Comparison of ENCODE assay signal across 27 cellular contexts in genomic region chr6:35403544-35404442, GRCh38. TPM values are rescaled to one million over a fixed set of nuclear protein-coding genes. Genes with fewer than 3 reads are reported as not detected.
DNase-seq lines count a peak whose midpoint lies in the region; ATAC-seq, FAIRE-seq and TF ChIP-seq lines count a peak whose summit lies in the region.
"Had no signal": no experiment of that assay in that cellular context is flagged by ENCODE, and none has a peak within 500 bp of the region (broad histone marks: within the 10 kb centered on the region; RNA-seq: fewer than 3 reads in every experiment).

No MANE protein-coding gene starts in this region.

- H3K27ac ChIP-seq in HepG2 (ENCODE audit: extremely low read length, insufficient read depth, low read length) (no peak overlapping the region), right lobe of liver (no peak overlapping the region), SK-N-SH (ENCODE audit: low read depth in 2 of 2, low read length in 1 of 2) (no peak overlapping the region)
- H3K27ac ChIP-seq: 22Rv1, ascending aorta, gastrocnemius medialis, hepatocyte, neutrophil, prostate gland, SJSA1, testis had no signal

- TF ChIP-seq EP300 in HepG2 (IDR thresholded peaks at IDR 0.05; ENCODE audit: low read depth in 2 of 2, low read length in 2 of 2) (no peak), HepG2 (CRISPR knock-in tag; IDR thresholded peaks at IDR 0.05; ENCODE audit: borderline replicate concordance) (no peak), SK-N-SH (IDR thresholded peaks at IDR 0.05; ENCODE audit: borderline replicate concordance in 1 of 2, low read depth in 1 of 2, low read length in 1 of 2) (no peak)

- 94% methylated on average over 8 of the region's 8 CpGs for WGBS in HepG2 (ENCODE audit: low lambda C conversion rate)
- WGBS in right lobe of liver (ENCODE audit: insufficient coverage, low coverage, low lambda C conversion rate, missing lambda C conversion rate), result 90% methylated on average over 6 of the region's 8 CpGs
- WGBS in SK-N-SH (ENCODE audit: low lambda C conversion rate), result 98% methylated on average over 8 of the region's 8 CpGs

- BruUV-seq in HepG2 (replicated peaks; lab: Mats Ljungman, UMichigan), result no TSS peak

- TF ChIP-seq RAD21 in HepG2 (CRISPR knock-in tag; IDR thresholded peaks at IDR 0.05) (no peak), SK-N-SH (IDR thresholded peaks at IDR 0.05; ENCODE audit: low read length) (no peak)

- H3K27ac Mint-ChIP-seq in memory B cell, result peak overlapping the region; percentile 24
- H3K27ac Mint-ChIP-seq: activated naive CD8-positive, alpha-beta T cell treated with anti-CD3 and anti-CD28 coated beads for 36 hours had no signal

- H3K4me3 ChIP-seq in HepG2 (replicated peaks in 1 of 3; ENCODE audit: insufficient read depth in 1 of 3, low read depth in 2 of 3, low read length in 3 of 3), result no peak overlapping the region
- no peak overlapping the region for H3K4me3 ChIP-seq in right lobe of liver
- no peak overlapping the region for H3K4me3 ChIP-seq in SK-N-SH (ENCODE audit: low read depth in 2 of 2, low read length in 1 of 2)
- H3K4me3 ChIP-seq: ascending aorta, gastrocnemius medialis, hepatocyte, prostate gland, SJSA1, testis had no signal

- no peak overlapping the region for H3K4me3 Mint-ChIP-seq in memory B cell
- H3K4me3 Mint-ChIP-seq: activated naive CD8-positive, alpha-beta T cell treated with anti-CD3 and anti-CD28 coated beads for 36 hours had no signal

- H3K9me3 Mint-ChIP-seq in memory B cell, result no peaks in the 10 kb centered on the region
- H3K9me3 Mint-ChIP-seq: activated naive CD8-positive, alpha-beta T cell treated with anti-CD3 and anti-CD28 coated beads for 36 hours had no signal

- H3K4me1 ChIP-seq in HepG2 (ENCODE audit: insufficient read depth, low read length), result peaks cover 53% of the 10 kb centered on the region
- H3K4me1 ChIP-seq in right lobe of liver, result peaks cover 0 to 35% (median 19%) of the 10 kb centered on the region in 4 donors
- H3K4me1 ChIP-seq in SK-N-SH (ENCODE audit: control insufficient read depth in 1 of 2, insufficient read depth in 2 of 2, low read depth in 1 of 2, low read length in 1 of 2), result peaks cover 6 to 25% of the 10 kb centered on the region in 2 experiments; a peak in 2 of 4 replicates
- H3K4me1 ChIP-seq: ascending aorta, prostate gland, SJSA1, testis had no signal

- no peaks in the 10 kb centered on the region for H3K36me3 ChIP-seq in HepG2 (replicated peaks in 1 of 2; ENCODE audit: control insufficient read depth in 1 of 2, insufficient read depth in 2 of 2, low read length in 2 of 2)
- H3K36me3 ChIP-seq in right lobe of liver, result no peaks in the 10 kb centered on the region
- no peaks in the 10 kb centered on the region for H3K36me3 ChIP-seq in SK-N-SH (replicated peaks in 1 of 2; ENCODE audit: control insufficient read depth in 1 of 2, insufficient read depth in 2 of 2, low read length in 1 of 2)
- H3K36me3 ChIP-seq: ascending aorta, gastrocnemius medialis, neutrophil, prostate gland had no signal

- H3K9ac ChIP-seq in HepG2 (ENCODE audit: insufficient read depth, low read depth, low read length) (no peak overlapping the region), SK-N-SH (no peak overlapping the region)

- TF ChIP-seq POLR2A in HepG2 (IDR thresholded peaks at IDR 0.05; ENCODE audit: insufficient read depth in 1 of 2, low read depth in 2 of 2, low read length in 2 of 2) (no peak), right lobe of liver (IDR thresholded peaks at IDR 0.05) (no peak)

- H2AFZ ChIP-seq in HepG2 (ENCODE audit: low read length) (no peak overlapping the region), SK-N-SH (ENCODE audit: low read depth) (no peak overlapping the region)
- H2AFZ ChIP-seq: hepatocyte had no signal

- in situ Hi-C loops in HepG2 (cut with HindIII; ENCODE audit: extremely low pct_ligation_motif_present, low pct_unique_long_range_greater_than_20kb), result no loop called here

- no peak for FAIRE-seq in HepG2 (lab: Jason Lieb, UNC)
- FAIRE-seq: urothelium cell line had no signal

- H3K79me2 ChIP-seq in HepG2 (ENCODE audit: insufficient read depth, low read length) (no peaks in the 10 kb centered on the region), SK-N-SH (ENCODE audit: insufficient read depth) (no peaks in the 10 kb centered on the region)

- no peak for ATAC-seq in HepG2
- ATAC-seq in right lobe of liver, result no peak
- no peak for ATAC-seq in memory B cell (ENCODE audit: low read depth)
- ATAC-seq in GM19351 (IDR thresholded peaks at IDR 0.05; ENCODE audit: unreplicated experiment), result no peak
- ATAC-seq: gastrocnemius medialis, left colon had no signal

- peak; percentile 7 for DNase-seq in DMS53 (lab: John Stamatoyannopoulos, UW)
- no peak for DNase-seq in DMS53 treated with DMSO at 0.1 percent for 48 hours (lab: John Stamatoyannopoulos, UW; ENCODE audit: unreplicated experiment)
- no peak for DNase-seq in HepG2 (ENCODE audit: low spot score)
- no peak for DNase-seq in right lobe of liver
- no peak for DNase-seq in memory B cell (ENCODE audit: low spot score in 2 of 2)
- no peak for DNase-seq in SK-N-SH
- DNase-seq in T-helper 2 cell, result no peak
- DNase-seq: activated CD4-positive, alpha-beta T cell treated with anti-CD3 and anti-CD28 coated beads for 1 hour; activated naive CD8-positive, alpha-beta T cell treated with anti-CD3 and anti-CD28 coated beads for 36 hours; caudate nucleus; gastrocnemius medialis; GDM1; HCEC 1CT; left colon; NCI-H2081; NCI-H226; NCI-H69; stimulated activated naive CD4-positive, alpha-beta T cell treated with Interleukin-2 at 50 U/mL for 16 hours; testis had no signal

- peaks cover 15% of the 10 kb centered on the region for H3K4me1 Mint-ChIP-seq in memory B cell

- H4K20me1 ChIP-seq in HepG2 (ENCODE audit: insufficient read depth, low read length), result no peaks in the 10 kb centered on the region
- H4K20me1 ChIP-seq in SK-N-SH (ENCODE audit: insufficient read depth), result no peaks in the 10 kb centered on the region

- H3K27me3 ChIP-seq in HepG2 (ENCODE audit: control insufficient read depth in 1 of 2, insufficient read depth in 2 of 2, low read length in 2 of 2), result no peaks in the 10 kb centered on the region
- H3K27me3 ChIP-seq in right lobe of liver, result no peaks in the 10 kb centered on the region
- no peaks in the 10 kb centered on the region for H3K27me3 ChIP-seq in SK-N-SH (ENCODE audit: insufficient read depth)
- H3K27me3 ChIP-seq: ascending aorta, gastrocnemius medialis, hepatocyte, neutrophil, SJSA1, testis had no signal

- POLR2A ChIA-PET in HepG2 (lab: Yijun Ruan, JAX) (no interaction called here), SK-N-SH (lab: Yijun Ruan, JAX) (no interaction called here)

- H3K9me3 ChIP-seq in HepG2 (ENCODE audit: low read length) (no peaks in the 10 kb centered on the region), right lobe of liver (no peaks in the 10 kb centered on the region), SK-N-SH (no peaks in the 10 kb centered on the region)
- H3K9me3 ChIP-seq: ascending aorta, gastrocnemius medialis, neutrophil, prostate gland, SJSA1, testis had no signal

- H3K4me2 ChIP-seq in HepG2 (ENCODE audit: low read depth, low read length) (no peak overlapping the region), SK-N-SH (no peak overlapping the region)

- intact Hi-C loops in HepG2 (cut with micrococcal nuclease; ENCODE audit: unreplicated experiment), result loop anchor here (5.0 kb wide), 1 partner anchor 36 kb away; no protein-coding TSS in a partner anchor
- intact Hi-C loops in right lobe of liver (cut with DNase I), result no loop called here

- no peaks in the 10 kb centered on the region for H3K9me2 ChIP-seq in SK-N-SH

- no peaks in the 10 kb centered on the region for H3F3A ChIP-seq in SK-N-SH (replicated peaks; ENCODE audit: insufficient read depth)

- CTCF ChIA-PET in HepG2 (lab: Yijun Ruan, JAX; ENCODE audit: low intra/inter-chr PET ratio, low total read pairs) (no interaction called here), SK-N-SH (lab: Yijun Ruan, JAX) (interaction anchor here (0.9 to 1.2 kb wide), 3 partner anchors 12 to 62 kb away, joined by 3 to 5 read pairs (median 3); partner anchors contain the start of gene PPARD)

- peaks cover 7% of the 10 kb centered on the region for H3K36me3 Mint-ChIP-seq in memory B cell
- H3K36me3 Mint-ChIP-seq: activated naive CD8-positive, alpha-beta T cell treated with anti-CD3 and anti-CD28 coated beads for 36 hours had no signal

- no peak for TF ChIP-seq CTCF in HepG2 (CRISPR knock-in tag; IDR thresholded peaks at IDR 0.05)
- TF ChIP-seq CTCF in right lobe of liver (IDR thresholded peaks at IDR 0.05), result no peak
- no peak for TF ChIP-seq CTCF in SK-N-SH (IDR thresholded peaks at IDR 0.05)

- no peaks in the 10 kb centered on the region for H3K27me3 Mint-ChIP-seq in memory B cell
- H3K27me3 Mint-ChIP-seq: activated naive CD8-positive, alpha-beta T cell treated with anti-CD3 and anti-CD28 coated beads for 36 hours had no signal

TF ChIP-seq in HepG2, 621 proteins besides CTCF, POLR2A, EP300 and RAD21 (continues in another document):
- no peak for TF ChIP-seq SMAD9 (CRISPR knock-in tag; IDR thresholded peaks at IDR 0.05)

RNA-seq across cellular contexts. Expression of gene FANCE, which starts 48.3 kb away (rescaled TPM):
- total RNA-seq in HepG2 (2016; rRNA removed; fragmentation: Illumina TruSeq; extraction: Trizol) (9.7 and 11.2 TPM in 2 replicates), right lobe of liver (1 to 10 TPM in 3 of 6 experiments, under 1 TPM in 3; 0.44 to 1.7 (median 0.95) TPM)
- total RNA-seq in HepG2 (2016; cell fraction: cytosol; rRNA removed; fragmentation: Illumina TruSeq; extraction: Trizol; ENCODE audit: low read depth), result 1.9 and 2.5 TPM in 2 replicates
- total RNA-seq in HepG2 (2016; cell fraction: insoluble cytoplasmic fraction; rRNA removed; fragmentation: Illumina TruSeq; extraction: Trizol), result 9.2 and 10.0 TPM in 2 replicates
- total RNA-seq in HepG2 (2016; cell fraction: membrane; rRNA removed; fragmentation: Illumina TruSeq; extraction: Trizol), result 6.3 and 6.7 TPM in 2 replicates
- 4.8 and 7.1 TPM in 2 replicates for total RNA-seq in HepG2 (2016; cell fraction: nucleus; rRNA removed; fragmentation: Illumina TruSeq; extraction: Trizol)
- polyA plus RNA-seq in HepG2 (2011; rRNA removed) (7.1 and 7.9 TPM in 2 replicates), SK-N-SH (2012; rRNA removed) (5.8 and 6.5 TPM in 2 replicates)
- polyA plus RNA-seq in HepG2 (2011; cell fraction: cytosol; rRNA removed), result 6.3 and 6.8 TPM in 2 replicates
- 6.9 and 8.4 TPM in 2 replicates for polyA plus RNA-seq in HepG2 (2011; cell fraction: nucleus; rRNA removed)
- polyA plus RNA-seq in HepG2 (2012), result 4.1 and 4.3 TPM in 2 replicates
- 1.5 and 1.6 TPM in 2 replicates for polyA plus RNA-seq in HepG2 (2016; cell fraction: cytosol; fragmentation: Illumina TruSeq; extraction: Trizol; ENCODE audit: low read depth)
- 7.5 and 8.6 TPM in 2 replicates for polyA plus RNA-seq in HepG2 (2016; cell fraction: insoluble cytoplasmic fraction; fragmentation: Illumina TruSeq; extraction: Trizol; ENCODE audit: low read depth)
- polyA plus RNA-seq in HepG2 (2016; cell fraction: membrane; fragmentation: Illumina TruSeq; extraction: Trizol; ENCODE audit: low read depth), result 3.0 and 4.3 TPM in 2 replicates
- polyA plus RNA-seq in HepG2 (2016; cell fraction: nucleus; fragmentation: Illumina TruSeq; extraction: Trizol; ENCODE audit: insufficient read depth, low read depth), result 13.2 and 13.8 TPM in 2 replicates
- polyA minus RNA-seq in HepG2 (2011; rRNA and poly(A)+ RNA removed; ENCODE audit: low replicate concordance), result 14.3 and 23.1 TPM in 2 replicates
- 5.5 TPM in 2 replicates for polyA minus RNA-seq in HepG2 (2011; cell fraction: cytosol; rRNA and poly(A)+ RNA removed)
- 1.8 and 2.4 TPM in 2 replicates for polyA minus RNA-seq in HepG2 (2011; cell fraction: nucleus; rRNA and poly(A)+ RNA removed)
- 4.0 and 5.4 TPM in 2 replicates for polyA plus RNA-seq in SK-N-SH (2012; cell fraction: cytosol; rRNA removed)
- 6.0 and 6.1 TPM in 2 replicates for polyA plus RNA-seq in SK-N-SH (2012; cell fraction: nucleus; rRNA removed)
